21 cellular contexts compared by ENCODE assay signal in the genomic region with DNA sequence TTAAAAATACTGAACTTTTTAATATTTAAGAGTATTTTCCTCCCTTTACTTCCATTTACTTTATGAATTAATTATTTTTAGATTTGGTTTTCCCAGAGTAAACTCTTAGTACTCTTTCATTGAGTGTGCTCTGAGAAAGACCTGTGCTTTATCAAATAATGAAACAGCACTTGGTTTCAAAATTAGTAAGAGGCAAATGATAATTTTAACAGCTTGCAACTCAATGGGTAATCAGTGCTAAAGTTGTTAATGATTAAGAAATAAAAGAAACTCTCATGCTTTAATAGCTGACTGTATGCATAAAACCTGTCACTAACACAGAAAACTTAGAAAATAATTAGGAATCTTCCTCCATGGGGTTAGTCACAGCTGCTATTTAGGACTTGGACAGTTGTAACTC.
DNase-seq lines count a peak whose midpoint lies in the region; ATAC-seq, FAIRE-seq and TF ChIP-seq lines count a peak whose summit lies in the region.
"Had no signal": no experiment of that assay in that cellular context is flagged by ENCODE, and none has a peak within 500 bp of the region (broad histone marks: within the 10 kb centered on the region; RNA-seq: fewer than 3 reads in every experiment).

No MANE protein-coding gene starts in this region.

- no peak for TF ChIP-seq RAD21 in SK-N-SH (IDR thresholded peaks at IDR 0.05; ENCODE audit: low read length)

- no peak overlapping the region for H3K4me3 ChIP-seq in SK-N-SH (ENCODE audit: low read depth in 2 of 2, low read length in 1 of 2)
- H3K4me3 ChIP-seq: body of pancreas, HAP-1, heart right ventricle, uterus had no signal

- no peaks in the 10 kb centered on the region for H3K79me2 ChIP-seq in SK-N-SH (ENCODE audit: insufficient read depth)

- H3K9ac ChIP-seq in SK-N-SH, result no peak overlapping the region
- H3K9ac ChIP-seq: KMS-11 had no signal

- H3K4me3 Mint-ChIP-seq in activated CD4-positive, alpha-beta T cell treated with anti-CD3 and anti-CD28 coated beads, Interleukin-2, amount 10 ng/mL, durations not matched to agents 24 days and 14 days, result no peak overlapping the region
- H3K4me3 Mint-ChIP-seq in activated naive CD8-positive, alpha-beta T cell treated with anti-CD3 and anti-CD28 coated beads, Interleukin-2, amount 50 U/mL, for 24 hours, result no peak overlapping the region
- H3K4me3 Mint-ChIP-seq in stimulated activated naive CD8-positive, alpha-beta T cell treated with anti-CD3 and anti-CD28 coated beads, Interleukin-15, amount 100 ng/mL, for 72 hours, result no peak overlapping the region
- H3K4me3 Mint-ChIP-seq: activated CD4-positive, alpha-beta T cell treated with anti-CD3 and anti-CD28 coated beads for 36 hours; B cell; stimulated activated naive CD8-positive, alpha-beta T cell treated with anti-CD3 and anti-CD28 coated beads, Interleukin-15, Interleukin-2, amounts not matched to agents 100 ng/mL and 50 ng/mL, for 24 hours; T-helper 2 cell treated with Interferon-gamma antibody and Interleukin-4, amounts not matched to agents 5 μg/mL and 100 μg/mL, for 36 hours had no signal

- ATAC-seq in HG02588 (IDR thresholded peaks at IDR 0.05; ENCODE audit: unreplicated experiment) (peak; percentile 73), HG03139 (IDR thresholded peaks at IDR 0.05; ENCODE audit: unreplicated experiment) (peak; percentile 53)
- ATAC-seq in activated naive CD8-positive, alpha-beta T cell treated with anti-CD3 and anti-CD28 coated beads, Interleukin-2, amount 50 U/mL, for 24 hours, result no peak
- no peak for ATAC-seq in stimulated activated naive CD8-positive, alpha-beta T cell treated with anti-CD3 and anti-CD28 coated beads, Interleukin-15, amount 100 ng/mL, for 72 hours
- ATAC-seq: activated CD4-positive, alpha-beta T cell treated with anti-CD3 and anti-CD28 coated beads for 36 hours; body of pancreas; heart right ventricle had no signal

- H2AFZ ChIP-seq in SK-N-SH (ENCODE audit: low read depth), result no peak overlapping the region

- peak; percentile 68 for FAIRE-seq in GM19239 (lab: Jason Lieb, UNC)

- H3K9me3 Mint-ChIP-seq in activated CD4-positive, alpha-beta T cell treated with anti-CD3 and anti-CD28 coated beads, Interleukin-2, amount 10 ng/mL, durations not matched to agents 24 days and 14 days, result peaks cover 4% of the 10 kb centered on the region
- H3K9me3 Mint-ChIP-seq in activated naive CD8-positive, alpha-beta T cell treated with anti-CD3 and anti-CD28 coated beads, Interleukin-2, amount 50 U/mL, for 24 hours, result no peaks in the 10 kb centered on the region
- no peaks in the 10 kb centered on the region for H3K9me3 Mint-ChIP-seq in stimulated activated naive CD8-positive, alpha-beta T cell treated with anti-CD3 and anti-CD28 coated beads, Interleukin-15, amount 100 ng/mL, for 72 hours
- H3K9me3 Mint-ChIP-seq: stimulated activated naive CD8-positive, alpha-beta T cell treated with anti-CD3 and anti-CD28 coated beads, Interleukin-15, Interleukin-2, amounts not matched to agents 100 ng/mL and 50 ng/mL, for 24 hours; T-helper 2 cell treated with Interferon-gamma antibody and Interleukin-4, amounts not matched to agents 5 μg/mL and 100 μg/mL, for 36 hours had no signal

- no peak overlapping the region for H3K4me2 ChIP-seq in SK-N-SH
- H3K4me2 ChIP-seq: KMS-11 had no signal

- intact Hi-C loops in activated CD4-positive, alpha-beta T cell treated with anti-CD3 and anti-CD28 coated beads, Interleukin-2, amount 10 ng/mL, durations not matched to agents 24 days and 14 days (cut with micrococcal nuclease), result no loop called here

- H4K20me1 ChIP-seq in SK-N-SH (ENCODE audit: insufficient read depth), result no peaks in the 10 kb centered on the region

- peaks cover 14% of the 10 kb centered on the region for H3F3A ChIP-seq in SK-N-SH (replicated peaks; ENCODE audit: insufficient read depth)

- POLR2A ChIA-PET in SK-N-SH (lab: Yijun Ruan, JAX), result no interaction called here

- H3K36me3 Mint-ChIP-seq in activated CD4-positive, alpha-beta T cell treated with anti-CD3 and anti-CD28 coated beads, Interleukin-2, amount 10 ng/mL, durations not matched to agents 24 days and 14 days (ENCODE audit: low read depth), result peaks cover 7% of the 10 kb centered on the region
- H3K36me3 Mint-ChIP-seq in activated naive CD8-positive, alpha-beta T cell treated with anti-CD3 and anti-CD28 coated beads, Interleukin-2, amount 50 U/mL, for 24 hours (ENCODE audit: low read depth), result peaks cover 30% of the 10 kb centered on the region

- no peak for DNase-seq in GM19239 (ENCODE audit: insufficient read length, low spot score)
- no peak for DNase-seq in activated CD4-positive, alpha-beta T cell treated with anti-CD3 and anti-CD28 coated beads, Interleukin-2, amount 10 ng/mL, durations not matched to agents 24 days and 14 days
- no peak for DNase-seq in activated naive CD8-positive, alpha-beta T cell treated with anti-CD3 and anti-CD28 coated beads, Interleukin-2, amount 50 U/mL, for 24 hours
- DNase-seq in stimulated activated naive CD8-positive, alpha-beta T cell treated with anti-CD3 and anti-CD28 coated beads, Interleukin-15, amount 100 ng/mL, for 72 hours, result no peak
- no peak for DNase-seq in SK-N-SH
- DNase-seq: activated CD4-positive, alpha-beta T cell treated with anti-CD3 and anti-CD28 coated beads for 36 hours; activated naive CD4-positive, alpha-beta T cell treated with anti-CD3 and anti-CD28 coated beads, Interleukin-2, amount 50 U/mL, for 16 hours; body of pancreas; GF-D8; heart right ventricle; kidney glomerular epithelial cell; NCI-H1105 treated with DMSO at 0.1 percent for 48 hours; Right ventricle myocardium superior; uterus had no signal

- no peaks in the 10 kb centered on the region; the same call in 1 of the 2 replicates for H3K9me3 ChIP-seq in SK-N-SH
- H3K9me3 ChIP-seq: body of pancreas, HAP-1, heart right ventricle, uterus had no signal

- H3K4me1 Mint-ChIP-seq in activated CD4-positive, alpha-beta T cell treated with anti-CD3 and anti-CD28 coated beads, Interleukin-2, amount 10 ng/mL, durations not matched to agents 24 days and 14 days, result no peaks in the 10 kb centered on the region
- H3K4me1 Mint-ChIP-seq in activated naive CD8-positive, alpha-beta T cell treated with anti-CD3 and anti-CD28 coated beads, Interleukin-2, amount 50 U/mL, for 24 hours, result peaks cover 4% of the 10 kb centered on the region
- H3K4me1 Mint-ChIP-seq in stimulated activated naive CD8-positive, alpha-beta T cell treated with anti-CD3 and anti-CD28 coated beads, Interleukin-15, amount 100 ng/mL, for 72 hours, result no peaks in the 10 kb centered on the region
- H3K4me1 Mint-ChIP-seq: activated CD4-positive, alpha-beta T cell treated with anti-CD3 and anti-CD28 coated beads for 36 hours had no signal

- no peak overlapping the region for H3K27ac ChIP-seq in SK-N-SH (ENCODE audit: low read depth in 2 of 2, low read length in 1 of 2)
- H3K27ac ChIP-seq: body of pancreas, heart right ventricle, KMS-11, uterus had no signal

- H3K9me2 ChIP-seq in SK-N-SH, result no peaks in the 10 kb centered on the region; the same call in 1 of the 2 replicates

- H3K27me3 ChIP-seq in SK-N-SH (ENCODE audit: insufficient read depth), result no peaks in the 10 kb centered on the region
- H3K27me3 ChIP-seq: body of pancreas, heart right ventricle, uterus had no signal

- H3K27ac Mint-ChIP-seq in activated CD4-positive, alpha-beta T cell treated with anti-CD3 and anti-CD28 coated beads, Interleukin-2, amount 10 ng/mL, durations not matched to agents 24 days and 14 days, result no peak overlapping the region
- H3K27ac Mint-ChIP-seq in activated naive CD8-positive, alpha-beta T cell treated with anti-CD3 and anti-CD28 coated beads, Interleukin-2, amount 50 U/mL, for 24 hours, result no peak overlapping the region
- H3K27ac Mint-ChIP-seq in stimulated activated naive CD8-positive, alpha-beta T cell treated with anti-CD3 and anti-CD28 coated beads, Interleukin-15, amount 100 ng/mL, for 72 hours, result no peak overlapping the region
- H3K27ac Mint-ChIP-seq: activated CD4-positive, alpha-beta T cell treated with anti-CD3 and anti-CD28 coated beads for 36 hours; B cell; stimulated activated naive CD8-positive, alpha-beta T cell treated with anti-CD3 and anti-CD28 coated beads, Interleukin-15, Interleukin-2, amounts not matched to agents 100 ng/mL and 50 ng/mL, for 24 hours; T-helper 2 cell treated with Interferon-gamma antibody and Interleukin-4, amounts not matched to agents 5 μg/mL and 100 μg/mL, for 36 hours had no signal

- H3K4me1 ChIP-seq in SK-N-SH (ENCODE audit: control insufficient read depth in 1 of 2, insufficient read depth in 2 of 2, low read depth in 1 of 2, low read length in 1 of 2), result peaks cover 0 to 14% of the 10 kb centered on the region in 2 experiments; a peak in 3 of 4 replicates
- H3K4me1 ChIP-seq: body of pancreas, HAP-1, uterus had no signal

- CTCF ChIA-PET in SK-N-SH (lab: Yijun Ruan, JAX), result interaction anchor here (2.3 kb wide), 1 partner anchor 10 kb away, joined by 9 read pairs; no protein-coding TSS in a partner anchor

- TF ChIP-seq CTCF in SK-N-SH (IDR thresholded peaks at IDR 0.05), result no peak

- no peaks in the 10 kb centered on the region for H3K27me3 Mint-ChIP-seq in activated CD4-positive, alpha-beta T cell treated with anti-CD3 and anti-CD28 coated beads, Interleukin-2, amount 10 ng/mL, durations not matched to agents 24 days and 14 days
- H3K27me3 Mint-ChIP-seq in activated naive CD8-positive, alpha-beta T cell treated with anti-CD3 and anti-CD28 coated beads, Interleukin-2, amount 50 U/mL, for 24 hours, result no peaks in the 10 kb centered on the region
- H3K27me3 Mint-ChIP-seq in stimulated activated naive CD8-positive, alpha-beta T cell treated with anti-CD3 and anti-CD28 coated beads, Interleukin-15, amount 100 ng/mL, for 72 hours, result no peaks in the 10 kb centered on the region
- H3K27me3 Mint-ChIP-seq: activated CD4-positive, alpha-beta T cell treated with anti-CD3 and anti-CD28 coated beads for 36 hours; B cell; stimulated activated naive CD8-positive, alpha-beta T cell treated with anti-CD3 and anti-CD28 coated beads, Interleukin-15, Interleukin-2, amounts not matched to agents 100 ng/mL and 50 ng/mL, for 24 hours had no signal

- TF ChIP-seq EP300 in SK-N-SH (IDR thresholded peaks at IDR 0.05; ENCODE audit: borderline replicate concordance in 1 of 2, low read depth in 1 of 2, low read length in 1 of 2), result no peak

- H3K36me3 ChIP-seq in SK-N-SH (replicated peaks in 1 of 2; ENCODE audit: control insufficient read depth in 1 of 2, insufficient read depth in 2 of 2, low read length in 1 of 2), result no peaks in the 10 kb centered on the region
- H3K36me3 ChIP-seq: HAP-1, uterus had no signal

TF ChIP-seq in SK-N-SH, 30 proteins besides CTCF, POLR2A, EP300 and RAD21 (continues in another document):
- no peak for TF ChIP-seq JUND (IDR thresholded peaks at IDR 0.05)
- TF ChIP-seq, protein P1, sequence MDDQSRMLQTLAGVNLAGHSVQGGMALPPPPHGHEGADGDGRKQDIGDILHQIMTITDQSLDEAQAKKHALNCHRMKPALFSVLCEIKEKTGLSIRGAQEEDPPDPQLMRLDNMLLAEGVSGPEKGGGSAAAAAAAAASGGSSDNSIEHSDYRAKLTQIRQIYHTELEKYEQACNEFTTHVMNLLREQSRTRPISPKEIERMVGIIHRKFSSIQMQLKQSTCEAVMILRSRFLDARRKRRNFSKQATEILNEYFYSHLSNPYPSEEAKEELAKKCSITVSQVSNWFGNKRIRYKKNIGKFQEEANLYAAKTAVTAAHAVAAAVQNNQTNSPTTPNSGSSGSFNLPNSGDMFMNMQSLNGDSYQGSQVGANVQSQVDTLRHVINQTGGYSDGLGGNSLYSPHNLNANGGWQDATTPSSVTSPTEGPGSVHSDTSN (IDR thresholded peaks at IDR 0.05), result no peak
- TF ChIP-seq POLR2AphosphoS5 (IDR thresholded peaks at IDR 0.05; ENCODE audit: low read depth, low read length), result no peak

Comparison
In these comparisons a context has a peak if more than half of its experiments do, and no peak if none do; other contexts are left out.
1. ATAC-seq: peak in HG02588 (single experiment) and HG03139 (single experiment); none in activated naive CD8-positive, alpha-beta T cell treated with anti-CD3 and anti-CD28 coated beads, Interleukin-2, amount 50 U/mL, for 24 hours (single experiment) and stimulated activated naive CD8-positive, alpha-beta T cell treated with anti-CD3 and anti-CD28 coated beads, Interleukin-15, amount 100 ng/mL, for 72 hours (single experiment).